Comparison of ENCODE assay signal across 8 cellular contexts in the genomic region with DNA sequence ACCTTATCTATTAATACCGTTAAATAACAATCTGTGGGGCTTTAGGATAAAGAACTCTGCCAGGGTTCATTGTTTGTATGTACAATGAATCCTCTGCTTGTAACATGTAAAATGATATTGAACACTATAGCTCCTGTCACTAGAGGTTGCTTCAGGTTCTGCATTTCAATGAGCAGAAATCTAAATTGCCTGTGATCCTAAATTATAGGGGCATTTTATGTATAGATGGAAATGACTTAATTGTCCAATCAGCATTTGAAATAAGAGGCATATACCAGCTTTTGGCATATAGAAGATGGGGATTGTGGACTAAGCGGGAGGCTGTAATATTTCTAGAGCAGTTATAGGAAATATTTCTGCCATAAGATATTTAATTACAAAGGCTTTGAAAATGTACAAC. TPM values are rescaled to one million over a fixed set of nuclear protein-coding genes. Genes with fewer than 3 reads are reported as not detected.
A peak's percentile ranks its signal among the peaks of the same experiment; 100 is the strongest.
DNase-seq lines count a peak whose midpoint lies in the region; ATAC-seq and TF ChIP-seq lines count a peak whose summit lies in the region.

No MANE protein-coding gene starts in this region.

- peak overlapping the region; percentile 88 for H3K9ac ChIP-seq in GM23248

- H3K27me3 Mint-ChIP-seq in activated T-helper 17 cell treated with anti-CD3 and anti-CD28 coated beads, Interleukin-2, amount 50 U/mL, for 72 hours, result no peaks in the 10 kb centered on the region

- in situ Hi-C loops in GM23248 (cut with MboI) (no loop called here), GM13976 (cut with MboI; ENCODE audit: low sequenced_read_pairs, unreplicated experiment) (no loop called here)

- peaks cover 48% of the 10 kb centered on the region for H3K36me3 Mint-ChIP-seq in activated T-helper 17 cell treated with anti-CD3 and anti-CD28 coated beads, Interleukin-2, amount 50 U/mL, for 72 hours (ENCODE audit: low read depth)

- no peaks in the 10 kb centered on the region for H3K9me2 ChIP-seq in GM23248 (ENCODE audit: insufficient read depth)

- no peaks in the 10 kb centered on the region; the same call in 1 of the 2 replicates for H4K20me1 ChIP-seq in GM23248 (ENCODE audit: insufficient read depth)

- TF ChIP-seq CTCF in BE2C (IDR thresholded peaks at IDR 0.05; ENCODE audit: low read depth, low read length) (no peak), lower lobe of right lung (IDR thresholded peaks at IDR 0.05) (no peak), GM13976 (IDR thresholded peaks at IDR 0.05; ENCODE audit: borderline replicate concordance, control extremely low read depth, extremely low read depth, insufficient read depth, missing control alignments) (no peak)

- H2AFZ ChIP-seq in GM23248, result 0 out of 2 replicates have a peak overlapping the region, but pooled peaks have one; percentile 89

- DNase-seq in BE2C, result no peak
- peak; percentile 14 for DNase-seq in GM23248
- DNase-seq in lower lobe of right lung, result no peak
- no peak for DNase-seq in amygdala (lab: John Stamatoyannopoulos, UW)
- DNase-seq in GM13976 (ENCODE audit: low spot score), result no peak
- DNase-seq in H7, result no peak

- peaks cover 68% of the 10 kb centered on the region for H3K79me2 ChIP-seq in GM23248 (ENCODE audit: insufficient read depth)

- peak overlapping the region; percentile 76 for H3K27ac ChIP-seq in GM23248
- no peak overlapping the region for H3K27ac ChIP-seq in lower lobe of right lung

- peak overlapping the region; percentile 97 for H3K27ac Mint-ChIP-seq in activated T-helper 17 cell treated with anti-CD3 and anti-CD28 coated beads, Interleukin-2, amount 50 U/mL, for 72 hours

- H3K36me3 ChIP-seq in BE2C, result no peaks in the 10 kb centered on the region
- no peaks in the 10 kb centered on the region for H3K36me3 ChIP-seq in GM23248 (ENCODE audit: low read depth)
- H3K36me3 ChIP-seq in lower lobe of right lung, result no peaks in the 10 kb centered on the region
- no peaks in the 10 kb centered on the region for H3K36me3 ChIP-seq in H7 (replicated peaks; ENCODE audit: control insufficient read depth, insufficient read depth, low read length)

- H3K4me1 ChIP-seq in BE2C (no peaks in the 10 kb centered on the region), GM23248 (ENCODE audit: insufficient read depth) (0 out of 2 replicates have a peak, but pooled peaks cover 8% of the 10 kb centered on the region), lower lobe of right lung (peaks cover 39% of the 10 kb centered on the region)

- peaks cover 41% of the 10 kb centered on the region for H3K4me1 Mint-ChIP-seq in activated T-helper 17 cell treated with anti-CD3 and anti-CD28 coated beads, Interleukin-2, amount 50 U/mL, for 72 hours

- H3K4me2 ChIP-seq in GM23248 (ENCODE audit: unreplicated experiment), result peak overlapping the region; percentile 97

- no peaks in the 10 kb centered on the region for H3K27me3 ChIP-seq in BE2C
- no peaks in the 10 kb centered on the region for H3K27me3 ChIP-seq in GM23248 (replicated peaks; ENCODE audit: insufficient read depth)
- H3K27me3 ChIP-seq in lower lobe of right lung (ENCODE audit: low read depth), result no peaks in the 10 kb centered on the region
- no peaks in the 10 kb centered on the region for H3K27me3 ChIP-seq in H7 (ENCODE audit: control insufficient read depth, insufficient read depth, low read length)

- ATAC-seq in activated T-helper 17 cell treated with anti-CD3 and anti-CD28 coated beads, Interleukin-2, amount 50 U/mL, for 72 hours (replicated peaks), result no peak
- ATAC-seq in lower lobe of right lung (no peak), GM21528 (IDR thresholded peaks at IDR 0.05; ENCODE audit: low FRiP score, unreplicated experiment) (no peak)

- no peaks in the 10 kb centered on the region for H3K9me3 Mint-ChIP-seq in activated T-helper 17 cell treated with anti-CD3 and anti-CD28 coated beads, Interleukin-2, amount 50 U/mL, for 72 hours

- intact Hi-C loops in lower lobe of right lung (cut with DNase I), result no loop called here

- 68 to 83% methylated on average over 2 of the region's 2 CpGs for WGBS in GM23248 (ENCODE audit: low coverage in 1 of 2, low lambda C conversion rate in 2 of 2, missing lambda C conversion rate in 2 of 2), 2 experiments

- peak overlapping the region; percentile 94 for H3K4me3 Mint-ChIP-seq in activated T-helper 17 cell treated with anti-CD3 and anti-CD28 coated beads, Interleukin-2, amount 50 U/mL, for 72 hours

- H3F3A ChIP-seq in GM23248 (ENCODE audit: insufficient read depth), result peaks cover 17% of the 10 kb centered on the region

- H3K9me3 ChIP-seq in BE2C (no peaks in the 10 kb centered on the region), GM23248 (ENCODE audit: low read depth) (no peaks in the 10 kb centered on the region), lower lobe of right lung (no peaks in the 10 kb centered on the region)

- H3K4me3 ChIP-seq in BE2C (ENCODE audit: low read depth, low read length), result peak overlapping the region; percentile 91; the same call in 1 of the 2 replicates
- peak overlapping the region; percentile 92 for H3K4me3 ChIP-seq in GM23248
- peak overlapping the region; percentile 96 for H3K4me3 ChIP-seq in lower lobe of right lung
- H3K4me3 ChIP-seq in H7 (ENCODE audit: insufficient read depth, low read depth, low read length), result no peak overlapping the region

RNA-seq across cellular contexts. Expression of gene NCOA3, which starts 2.0 kb away (rescaled TPM):
- polyA plus RNA-seq in BE2C (2012; ENCODE audit: insufficient read depth, insufficient read length, low read depth), result 8.5 TPM
- total RNA-seq in GM23248 (2014; rRNA removed; shearing (Covaris generic)), result 36.4 and 36.6 TPM in 2 replicates
- polyA plus RNA-seq in GM23248 (2016; fragmentation: Nextera tagmentation; extraction: Ambion mirVana), result 19.3 and 19.5 TPM in 2 replicates
- 10 to 100 TPM; 55.4 to 64.2 TPM for total RNA-seq in activated T-helper 17 cell treated with anti-CD3 and anti-CD28 coated beads, Interleukin-2, amount 50 U/mL, for 72 hours
- total RNA-seq in lower lobe of right lung, result 42.1 TPM
- 10.1 and 12.8 TPM in 2 replicates for total RNA-seq in H7 (2014; rRNA removed; shearing (Covaris generic))
